Comparison of ENCODE assay signal across 11 cellular contexts in genomic region chr17:17055286-17056166, GRCh38. TPM values are rescaled to one million over a fixed set of nuclear protein-coding genes. Genes with fewer than 3 reads are reported as not detected.
DNase-seq lines count a peak whose midpoint lies in the region; ATAC-seq and TF ChIP-seq lines count a peak whose summit lies in the region.
"Had no signal": no experiment of that assay in that cellular context is flagged by ENCODE, and none has a peak within 500 bp of the region (broad histone marks: within the 10 kb centered on the region; RNA-seq: fewer than 3 reads in every experiment).

No MANE protein-coding gene starts in this region.

- intact Hi-C loops in vagina (cut with DNase I) (no loop called here), Calu3 (cut with micrococcal nuclease; ENCODE audit: unreplicated experiment) (no loop called here)

- no TSS peak for BruUV-seq in Calu3 (replicated peaks; lab: Mats Ljungman, UMichigan)

- TF ChIP-seq CTCF in vagina (IDR thresholded peaks at IDR 0.05), result no peak
- no peak for TF ChIP-seq CTCF in Calu3 (IDR thresholded peaks at IDR 0.05; ENCODE audit: unreplicated experiment)

- no peak overlapping the region for H3K4me3 Mint-ChIP-seq in activated T-cell treated with anti-CD3 and anti-CD28 coated beads, Interleukin-2, amount 50 U/mL, for 24 hours
- H3K4me3 Mint-ChIP-seq in activated T-cell treated with anti-CD3 and anti-CD28 coated beads, Interleukin-2, amount 50 U/mL, for 4 hours, result no peak overlapping the region
- no peak overlapping the region for H3K4me3 Mint-ChIP-seq in Calu3 (ENCODE audit: low read depth, unreplicated experiment)
- H3K4me3 Mint-ChIP-seq: B cell had no signal

- H3K4me1 Mint-ChIP-seq in activated T-cell treated with anti-CD3 and anti-CD28 coated beads, Interleukin-2, amount 50 U/mL, for 24 hours (ENCODE audit: low read depth), result peaks cover 43% of the 10 kb centered on the region
- peaks cover 40% of the 10 kb centered on the region for H3K4me1 Mint-ChIP-seq in activated T-cell treated with anti-CD3 and anti-CD28 coated beads, Interleukin-2, amount 50 U/mL, for 4 hours (ENCODE audit: low read depth)
- peaks cover 27% of the 10 kb centered on the region for H3K4me1 Mint-ChIP-seq in Calu3 (ENCODE audit: low read depth, unreplicated experiment)

- H3K4me1 ChIP-seq in vagina, result peaks cover 95% of the 10 kb centered on the region

- no peak for DNase-seq in activated T-cell treated with anti-CD3 and anti-CD28 coated beads, Interleukin-2, amount 50 U/mL, for 24 hours
- no peak for DNase-seq in activated T-cell treated with anti-CD3 and anti-CD28 coated beads, Interleukin-2, amount 50 U/mL, for 4 hours
- DNase-seq in epithelial cell of prostate (ENCODE audit: low read depth, low spot score), result no peak
- peak; percentile 94 for DNase-seq in myocyte (ENCODE audit: low read depth)
- DNase-seq in vagina (ENCODE audit: extremely low spot score in 2 of 2), result no peak
- no peak for DNase-seq in Calu3
- DNase-seq in NOMO-1 (lab: John Stamatoyannopoulos, UW; ENCODE audit: unreplicated experiment in 2 of 2), result no peak
- DNase-seq: erythroblast, T-helper 2 cell had no signal

- H3K9me3 ChIP-seq in vagina, result no peaks in the 10 kb centered on the region

- H3K27ac Mint-ChIP-seq in activated T-cell treated with anti-CD3 and anti-CD28 coated beads, Interleukin-2, amount 50 U/mL, for 24 hours, result peak overlapping the region; percentile 26
- no peak overlapping the region for H3K27ac Mint-ChIP-seq in Calu3 (ENCODE audit: unreplicated experiment)
- H3K27ac Mint-ChIP-seq: B cell had no signal

- H3K4me3 ChIP-seq in vagina, result no peak overlapping the region

- no peak for ATAC-seq in activated T-cell treated with anti-CD3 and anti-CD28 coated beads, Interleukin-2, amount 50 U/mL, for 4 hours
- ATAC-seq in GM19324 (IDR thresholded peaks at IDR 0.05; ENCODE audit: low FRiP score, unreplicated experiment), result no peak

- H3K27me3 Mint-ChIP-seq in activated T-cell treated with anti-CD3 and anti-CD28 coated beads, Interleukin-2, amount 50 U/mL, for 24 hours, result no peaks in the 10 kb centered on the region
- no peaks in the 10 kb centered on the region for H3K27me3 Mint-ChIP-seq in activated T-cell treated with anti-CD3 and anti-CD28 coated beads, Interleukin-2, amount 50 U/mL, for 4 hours (ENCODE audit: low read depth)
- H3K27me3 Mint-ChIP-seq in Calu3 (ENCODE audit: unreplicated experiment), result no peaks in the 10 kb centered on the region
- H3K27me3 Mint-ChIP-seq: B cell had no signal

- H3K9me3 Mint-ChIP-seq in activated T-cell treated with anti-CD3 and anti-CD28 coated beads, Interleukin-2, amount 50 U/mL, for 24 hours, result no peaks in the 10 kb centered on the region
- no peaks in the 10 kb centered on the region for H3K9me3 Mint-ChIP-seq in activated T-cell treated with anti-CD3 and anti-CD28 coated beads, Interleukin-2, amount 50 U/mL, for 4 hours
- H3K9me3 Mint-ChIP-seq in Calu3 (ENCODE audit: low read depth, unreplicated experiment), result no peaks in the 10 kb centered on the region

- no peak for TF ChIP-seq POLR2A in vagina (IDR thresholded peaks at IDR 0.05)

- H3K27me3 ChIP-seq in vagina, result no peaks in the 10 kb centered on the region

- H3K36me3 ChIP-seq in vagina, result peaks cover 0 to 6% of the 10 kb centered on the region in 2 donors

- H3K27ac ChIP-seq in epithelial cell of prostate (peak overlapping the region; percentile 64), vagina (peak overlapping the region; percentile 70)

- CTCF ChIA-PET in Calu3 (lab: Charles Lee), result interaction anchor here (0.6 to 1.1 kb wide), 5 partner anchors 10 to 83 kb away, joined by 3 to 4 read pairs (median 3); no protein-coding TSS in a partner anchor

- H3K36me3 Mint-ChIP-seq in activated T-cell treated with anti-CD3 and anti-CD28 coated beads, Interleukin-2, amount 50 U/mL, for 24 hours (ENCODE audit: low read depth), result peaks cover 18% of the 10 kb centered on the region
- peaks cover 3% of the 10 kb centered on the region for H3K36me3 Mint-ChIP-seq in activated T-cell treated with anti-CD3 and anti-CD28 coated beads, Interleukin-2, amount 50 U/mL, for 4 hours (ENCODE audit: insufficient read depth)
- peaks cover 70% of the 10 kb centered on the region for H3K36me3 Mint-ChIP-seq in Calu3 (ENCODE audit: insufficient read depth, unreplicated experiment)

RNA-seq across cellular contexts. Expression of gene MPRIP, which starts 13.3 kb away (rescaled TPM):
- total RNA-seq in activated T-cell treated with anti-CD3 and anti-CD28 coated beads, Interleukin-2, amount 50 U/mL, for 4 hours, result 100 to 1,000 TPM; 121 to 132 (median 132) TPM
- total RNA-seq in myocyte, result 137 and 150 TPM in 2 replicates
- 314 TPM for polyA plus RNA-seq in myocyte (2012)
- 202 TPM for total RNA-seq in vagina
- 338 and 423 TPM in 2 replicates for total RNA-seq in Calu3 (2022)
